ENCODE assay signal across 1 cellular context in genomic region chr14:103886304-103887169, GRCh38.
TF ChIP-seq lines count a peak whose summit lies in the region.

No MANE protein-coding gene starts in this region.

TF ChIP-seq in IMR-90, 13 proteins besides CTCF, POLR2A, EP300 and RAD21:
- no peak for TF ChIP-seq USF2 (IDR thresholded peaks at IDR 0.05; ENCODE audit: low read depth, low read length)
- no peak for TF ChIP-seq FOS (IDR thresholded peaks at IDR 0.05; ENCODE audit: low read depth, low read length)
- no peak for TF ChIP-seq SMC3 (IDR thresholded peaks at IDR 0.05; ENCODE audit: low read depth, low read length)
- no peak; the same call in 1 of the 2 replicates for TF ChIP-seq CEBPB (IDR thresholded peaks at IDR 0.05; ENCODE audit: low read depth, low read length)
- no peak for TF ChIP-seq BHLHE40 (IDR thresholded peaks at IDR 0.05; ENCODE audit: low read depth, low read length)
- TF ChIP-seq MAFK (IDR thresholded peaks at IDR 0.05; ENCODE audit: low read depth, low read length) = no peak
- no peak for TF ChIP-seq ELK1 (IDR thresholded peaks at IDR 0.05; ENCODE audit: borderline replicate concordance, low read depth, low read length)
- no peak for TF ChIP-seq NFE2L2 (IDR thresholded peaks at IDR 0.05; ENCODE audit: low read depth, low read length)
- TF ChIP-seq RCOR1 (IDR thresholded peaks at IDR 0.05; ENCODE audit: insufficient replicate concordance, low read length) = no peak
- no peak for TF ChIP-seq CHD1 (IDR thresholded peaks at IDR 0.05; ENCODE audit: low read depth, low read length)
- no peak for TF ChIP-seq RFX5 (IDR thresholded peaks at IDR 0.05; ENCODE audit: low read depth, low read length)
- TF ChIP-seq MAZ (IDR thresholded peaks at IDR 0.05; ENCODE audit: borderline replicate concordance, low read depth, low read length) = no peak
- TF ChIP-seq MXI1 (IDR thresholded peaks at IDR 0.05; ENCODE audit: borderline replicate concordance, low read depth, low read length) = no peak
TF ChIP-seq in IMR-90: peak in this region for 0.
